8 cellular contexts compared by ENCODE assay signal in the genomic region with DNA sequence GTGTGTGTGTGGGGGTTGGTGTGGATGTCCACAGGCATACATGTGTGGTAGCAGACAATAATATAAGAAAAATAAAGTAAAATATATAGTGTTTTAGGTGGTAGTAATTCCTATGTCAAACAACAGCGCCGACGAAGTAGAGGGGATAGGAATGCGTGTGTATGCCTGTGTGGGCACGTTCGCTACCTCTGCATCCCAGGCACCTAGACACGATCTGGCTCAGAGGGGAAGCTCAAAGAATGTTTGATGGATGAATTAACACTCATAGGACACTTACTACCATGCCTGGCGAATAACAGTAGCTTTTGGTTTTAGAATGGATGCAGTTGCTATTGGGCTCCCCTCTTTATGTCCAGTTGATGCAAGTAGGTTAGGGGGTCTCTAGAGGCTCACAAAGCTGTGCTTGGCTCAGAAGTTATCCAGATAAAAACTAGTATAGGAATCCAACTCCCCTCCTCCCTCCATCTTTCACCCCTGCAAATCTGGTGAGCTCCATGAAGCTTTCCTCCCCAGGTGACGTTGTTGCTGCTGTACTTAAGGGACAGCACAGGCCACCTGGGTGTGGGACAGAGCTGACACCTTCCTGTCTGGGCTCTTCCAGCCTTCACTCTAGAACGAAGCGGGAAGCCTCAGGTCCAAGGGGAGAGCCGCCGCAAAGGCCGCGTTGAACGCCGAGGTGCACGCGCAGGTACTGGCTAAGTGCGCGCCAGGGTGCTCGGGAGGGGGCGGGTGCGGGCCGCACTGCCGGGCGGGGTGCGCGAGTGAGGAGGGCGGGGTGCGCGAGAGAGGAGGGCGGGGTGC.
A peak's percentile ranks its signal among the peaks of the same experiment; 100 is the strongest.
DNase-seq lines count a peak whose midpoint lies in the region; TF ChIP-seq lines count a peak whose summit lies in the region.

No MANE protein-coding gene starts in this region.

- H3K36me3 Mint-ChIP-seq in mesothelial cell of epicardium = no peaks in the 10 kb centered on the region

- H3K27me3 ChIP-seq in GM06990 (replicated peaks; ENCODE audit: control insufficient read depth, insufficient read depth, low read length) = no peaks in the 10 kb centered on the region
- H3K27me3 ChIP-seq in dorsolateral prefrontal cortex = no peaks in the 10 kb centered on the region

- H3K4me3 ChIP-seq in GM06990 (replicated peaks; ENCODE audit: low read depth, low read length) (peak overlapping the region; percentile 57), dorsolateral prefrontal cortex (peak overlapping the region in 58 of 59 donors; percentile 19 to 69 (median 54))

- H3K4me3 Mint-ChIP-seq in mesothelial cell of epicardium = peak overlapping the region; percentile 74

- DNase-seq in GM06990 (ENCODE audit: extremely low read depth, insufficient read length) (peak; percentile 55), KBM-7 (peak; percentile 34), dorsolateral prefrontal cortex (peak in 4 of 10 donors; percentile 26 to 58 (median 49)), mesothelial cell of epicardium (ENCODE audit: low spot score in 2 of 2, unreplicated experiment in 2 of 2) (no peak), SKM-1 (lab: John Stamatoyannopoulos, UW; ENCODE audit: unreplicated experiment) (no peak), NCI-H446 treated with DMSO at 0.1 percent for 48 hours (lab: John Stamatoyannopoulos, UW) (no peak)
- DNase-seq in activated CD4-positive, alpha-beta T cell treated with anti-CD3 and anti-CD28 coated beads, Interleukin-2, amount 50 U/mL, for 48 hours = peak; percentile 61 to 66
- peak; percentile 49 to 54 for DNase-seq in stimulated activated CD8-positive, alpha-beta memory T cell treated with anti-CD3 and anti-CD28 coated beads, Interleukin-2, amount 100 ng/mL, for 48 hours (ENCODE audit: low read depth in 2 of 2)

- no peaks in the 10 kb centered on the region for H3K9me3 Mint-ChIP-seq in mesothelial cell of epicardium

- H3K27ac ChIP-seq in dorsolateral prefrontal cortex = peak overlapping the region in 38 of 59 donors; percentile 19 to 87 (median 52)

- H3K27ac Mint-ChIP-seq in mesothelial cell of epicardium = peak overlapping the region; percentile 76

- peaks cover 20% of the 10 kb centered on the region for H3K27me3 Mint-ChIP-seq in mesothelial cell of epicardium (ENCODE audit: low read depth)

- in situ Hi-C loops in KBM-7 (cut with MboI; ENCODE audit: low pct_unique_long_range_greater_than_20kb, low sequenced_read_pairs) = no loop called here

- peaks cover 5% of the 10 kb centered on the region for H3K4me1 Mint-ChIP-seq in mesothelial cell of epicardium

- H3K36me3 ChIP-seq in GM06990 (ENCODE audit: control insufficient read depth, insufficient read depth, low read length) = no peaks in the 10 kb centered on the region

- TF ChIP-seq CTCF in GM06990 (IDR thresholded peaks at IDR 0.05; ENCODE audit: insufficient read depth, low read length, poor library complexity, severe bottlenecking) (no peak), dorsolateral prefrontal cortex (IDR thresholded peaks at IDR 0.05 in 54 of 56, conservative IDR thresholded peaks at IDR 0.05 in 2 of 56; ENCODE audit: low read depth in 1 of 56, partially characterized antibody in 56 of 56) (no peak), mesothelial cell of epicardium (IDR thresholded peaks at IDR 0.05; ENCODE audit: unreplicated experiment) (no peak)

- intact Hi-C loops in dorsolateral prefrontal cortex (cut with DNase I) = no loop called here

Comparison
In these comparisons a context has a peak if more than half of its experiments do, and no peak if none do; other contexts are left out.
1. DNase-seq: peak in GM06990 (single experiment), KBM-7 (single experiment), activated CD4-positive, alpha-beta T cell treated with anti-CD3 and anti-CD28 coated beads, Interleukin-2, amount 50 U/mL, for 48 hours (2 of 2) and stimulated activated CD8-positive, alpha-beta memory T cell treated with anti-CD3 and anti-CD28 coated beads, Interleukin-2, amount 100 ng/mL, for 48 hours (2 of 2); none in mesothelial cell of epicardium (0 of 2), SKM-1 (single experiment) and NCI-H446 treated with DMSO at 0.1 percent for 48 hours (single experiment).